14 cellular contexts compared by ENCODE assay signal in genomic region chr9:31146485-31147166, GRCh38.
DNase-seq lines count a peak whose midpoint lies in the region; ATAC-seq and TF ChIP-seq lines count a peak whose summit lies in the region.
"Had no signal": no experiment of that assay in that cellular context is flagged by ENCODE, and none has a peak within 500 bp of the region (broad histone marks: within the 10 kb centered on the region; RNA-seq: fewer than 3 reads in every experiment).

No MANE protein-coding gene starts in this region.

- no peak overlapping the region for H3K27ac ChIP-seq in brain microvascular endothelial cell
- H3K27ac ChIP-seq: HL-60, SK-N-MC had no signal

- H3K4me3 ChIP-seq in brain microvascular endothelial cell (ENCODE audit: low read depth, low read length) = no peak overlapping the region
- H3K4me3 ChIP-seq: SK-N-MC had no signal

- H3K27me3 ChIP-seq in brain microvascular endothelial cell (replicated peaks) = no peaks in the 10 kb centered on the region

- no peaks in the 10 kb centered on the region for H3K36me3 ChIP-seq in brain microvascular endothelial cell (replicated peaks)

- TF ChIP-seq CTCF in brain microvascular endothelial cell (IDR thresholded peaks at IDR 0.05; ENCODE audit: low read depth, low read length, missing control alignments) = no peak

- H3K4me1 Mint-ChIP-seq in memory B cell = peaks cover 2% of the 10 kb centered on the region
- H3K4me1 Mint-ChIP-seq: activated CD8-positive, alpha-beta memory T cell treated with anti-CD3 and anti-CD28 coated beads, Interleukin-2, amount 10 ng/mL, durations not matched to agents 7 days and 5 days had no signal

- in situ Hi-C loops in brain microvascular endothelial cell (cut with HindIII; ENCODE audit: low pct_ligation_motif_present, low sequenced_read_pairs) = no loop called here

- H3K36me3 Mint-ChIP-seq in memory B cell = no peaks in the 10 kb centered on the region
- H3K36me3 Mint-ChIP-seq: activated CD8-positive, alpha-beta memory T cell treated with anti-CD3 and anti-CD28 coated beads, Interleukin-2, amount 10 ng/mL, durations not matched to agents 7 days and 5 days had no signal

- H3K9me3 Mint-ChIP-seq in memory B cell = no peaks in the 10 kb centered on the region
- H3K9me3 Mint-ChIP-seq: nephron had no signal

- H3K4me3 Mint-ChIP-seq in memory B cell = peak overlapping the region; percentile 52
- H3K4me3 Mint-ChIP-seq: activated CD8-positive, alpha-beta memory T cell treated with anti-CD3 and anti-CD28 coated beads, Interleukin-2, amount 10 ng/mL, durations not matched to agents 7 days and 5 days; nephron had no signal

- H3K27ac Mint-ChIP-seq in memory B cell = no peak overlapping the region
- H3K27ac Mint-ChIP-seq: activated CD8-positive, alpha-beta memory T cell treated with anti-CD3 and anti-CD28 coated beads, Interleukin-2, amount 10 ng/mL, durations not matched to agents 7 days and 5 days; nephron had no signal

- H3K27me3 Mint-ChIP-seq in memory B cell = no peaks in the 10 kb centered on the region
- H3K27me3 Mint-ChIP-seq: activated CD8-positive, alpha-beta memory T cell treated with anti-CD3 and anti-CD28 coated beads, Interleukin-2, amount 10 ng/mL, durations not matched to agents 7 days and 5 days had no signal

- DNase-seq in memory B cell (ENCODE audit: low spot score in 2 of 2) (no peak), brain microvascular endothelial cell (no peak), amniotic stem cell (lab: John Stamatoyannopoulos, UW) (no peak)
- no peak for DNase-seq in activated T-cell treated with anti-CD3 and anti-CD28 coated beads, Interleukin-2, amount 50 U/mL, for 1 hour
- no peak for DNase-seq in central memory CD4-positive, alpha-beta T cell
- DNase-seq: activated CD8-positive, alpha-beta memory T cell treated with anti-CD3 and anti-CD28 coated beads, Interleukin-2, amount 10 ng/mL, durations not matched to agents 7 days and 5 days; left ventricle myocardium superior; NCI-H2081 had no signal

- ATAC-seq in GM19023 (IDR thresholded peaks at IDR 0.05; ENCODE audit: unreplicated experiment) (peak; percentile 84), HG02571 (IDR thresholded peaks at IDR 0.05; ENCODE audit: unreplicated experiment) (peak; percentile 91), HG03139 (IDR thresholded peaks at IDR 0.05; ENCODE audit: unreplicated experiment) (peak; percentile 84), memory B cell (ENCODE audit: low read depth) (peak; percentile 46)
- ATAC-seq: activated CD8-positive, alpha-beta memory T cell treated with anti-CD3 and anti-CD28 coated beads, Interleukin-2, amount 10 ng/mL, durations not matched to agents 7 days and 5 days; left ventricle myocardium superior had no signal
